In the genomic region with DNA sequence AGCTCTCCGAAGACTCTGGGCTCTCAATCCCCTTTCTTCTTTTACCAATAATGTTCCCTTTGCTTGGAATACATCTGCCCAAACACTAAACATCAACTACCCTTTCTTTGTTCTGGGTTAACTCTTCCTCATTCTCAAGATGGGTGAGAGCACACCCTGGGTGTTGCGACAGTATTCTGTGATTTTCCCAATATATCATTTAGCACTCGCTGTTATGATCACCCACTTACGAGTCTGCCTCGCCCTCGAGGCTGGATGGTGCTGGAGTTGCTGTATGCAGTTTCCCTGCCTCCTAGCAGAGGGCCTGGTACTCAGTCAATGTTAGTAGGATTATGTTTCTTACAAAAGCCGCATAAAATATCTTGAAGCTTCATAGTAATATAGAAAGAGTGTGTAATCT, we compare ENCODE assay signal across 12 cellular contexts.
DNase-seq lines count a peak whose midpoint lies in the region; ATAC-seq and TF ChIP-seq lines count a peak whose summit lies in the region.
"Had no signal": no experiment of that assay in that cellular context is flagged by ENCODE, and none has a peak within 500 bp of the region (broad histone marks: within the 10 kb centered on the region; RNA-seq: fewer than 3 reads in every experiment).

No MANE protein-coding gene starts in this region.

- H3K4me3 Mint-ChIP-seq in nephron progenitor cell (peak overlapping the region; percentile 3), natural killer cell (no peak overlapping the region)
- H3K4me3 Mint-ChIP-seq: activated naive CD4-positive, alpha-beta T cell treated with anti-CD3 and anti-CD28 coated beads, Interleukin-2, amount 10 ng/mL, durations not matched to agents 7 days and 5 days had no signal

- peak overlapping the region; percentile 95 for H3K27ac ChIP-seq in cingulate gyrus (ENCODE audit: low read depth, low read length)
- no peak overlapping the region for H3K27ac ChIP-seq in A673 (ENCODE audit: low read depth, low read length, poor library complexity, severe bottlenecking)
- H3K27ac ChIP-seq: stomach had no signal

- peaks cover 55% of the 10 kb centered on the region for H3K4me1 Mint-ChIP-seq in nephron progenitor cell
- H3K4me1 Mint-ChIP-seq in natural killer cell, result no peaks in the 10 kb centered on the region
- H3K4me1 Mint-ChIP-seq: activated naive CD4-positive, alpha-beta T cell treated with anti-CD3 and anti-CD28 coated beads, Interleukin-2, amount 10 ng/mL, durations not matched to agents 7 days and 5 days had no signal

- intact Hi-C loops in A673 (cut with micrococcal nuclease; ENCODE audit: unreplicated experiment) (no loop called here), natural killer cell (cut with micrococcal nuclease) (no loop called here)

- H3K4me3 ChIP-seq in A673 (ENCODE audit: low read depth, low read length, poor library complexity, severe bottlenecking), result no peak overlapping the region
- H3K4me3 ChIP-seq: stomach had no signal

- no peaks in the 10 kb centered on the region for H3K36me3 ChIP-seq in A673 (ENCODE audit: insufficient read depth, low read length, poor library complexity, severe bottlenecking)
- H3K36me3 ChIP-seq: stomach had no signal

- no peak for ATAC-seq in HG03280 (IDR thresholded peaks at IDR 0.05; ENCODE audit: unreplicated experiment)
- ATAC-seq in natural killer cell, result no peak
- ATAC-seq: sciatic nerve had no signal

- H3K36me3 Mint-ChIP-seq in nephron progenitor cell (ENCODE audit: low read depth) (no peaks in the 10 kb centered on the region), natural killer cell (no peaks in the 10 kb centered on the region)
- H3K36me3 Mint-ChIP-seq: activated naive CD4-positive, alpha-beta T cell treated with anti-CD3 and anti-CD28 coated beads, Interleukin-2, amount 10 ng/mL, durations not matched to agents 7 days and 5 days had no signal

- H3K4me1 ChIP-seq in A673 (ENCODE audit: insufficient read depth, low read length, poor library complexity, severe bottlenecking), result peaks cover 7% of the 10 kb centered on the region

- DNase-seq in HT-29 (ENCODE audit: low spot score) (peak; percentile 52), NCI-H345 (lab: John Stamatoyannopoulos, UW) (peak; percentile 35), nephron progenitor cell (no peak), A673 (ENCODE audit: low spot score) (no peak), natural killer cell (no peak), GF-D8 (lab: John Stamatoyannopoulos, UW) (no peak)
- DNase-seq: activated naive CD4-positive, alpha-beta T cell treated with anti-CD3 and anti-CD28 coated beads, Interleukin-2, amount 10 ng/mL, durations not matched to agents 7 days and 5 days; cerebellar nuclear complex; stomach had no signal

- no peaks in the 10 kb centered on the region for H3K9me3 ChIP-seq in A673 (ENCODE audit: low read depth, low read length, poor library complexity, severe bottlenecking)
- H3K9me3 ChIP-seq: stomach had no signal

- TF ChIP-seq CTCF in nephron progenitor cell (IDR thresholded peaks at IDR 0.05) (no peak), A673 (conservative IDR thresholded peaks at IDR 0.05; ENCODE audit: low read depth, low read length) (no peak), natural killer cell (IDR thresholded peaks at IDR 0.05) (no peak)

- H3K27ac Mint-ChIP-seq in nephron progenitor cell (peak overlapping the region; percentile 10), natural killer cell (no peak overlapping the region)
- H3K27ac Mint-ChIP-seq: activated naive CD4-positive, alpha-beta T cell treated with anti-CD3 and anti-CD28 coated beads, Interleukin-2, amount 10 ng/mL, durations not matched to agents 7 days and 5 days had no signal

- POLR2A ChIA-PET in A673 (lab: Charles Lee; ENCODE audit: low non-redundant PET), result interaction anchor here (0.6 kb wide), 1 partner anchor 50 kb away, joined by 4 read pairs; no protein-coding TSS in a partner anchor

- no TSS peak for BruUV-seq in A673 (replicated peaks; lab: Mats Ljungman, UMichigan)

- H3K27me3 Mint-ChIP-seq in nephron progenitor cell (ENCODE audit: low read depth, poor library complexity) (no peaks in the 10 kb centered on the region), natural killer cell (ENCODE audit: low read depth in 2 of 2) (no peaks in the 10 kb centered on the region)
- H3K27me3 Mint-ChIP-seq: activated naive CD4-positive, alpha-beta T cell treated with anti-CD3 and anti-CD28 coated beads, Interleukin-2, amount 10 ng/mL, durations not matched to agents 7 days and 5 days had no signal

- H3K9me3 Mint-ChIP-seq in nephron progenitor cell (no peaks in the 10 kb centered on the region), natural killer cell (no peaks in the 10 kb centered on the region)
- H3K9me3 Mint-ChIP-seq: activated naive CD4-positive, alpha-beta T cell treated with anti-CD3 and anti-CD28 coated beads, Interleukin-2, amount 10 ng/mL, durations not matched to agents 7 days and 5 days had no signal

- CTCF ChIA-PET in A673 (lab: Charles Lee), result no interaction called here

- no peaks in the 10 kb centered on the region for H3K27me3 ChIP-seq in A673 (replicated peaks; ENCODE audit: insufficient read depth, low read depth, low read length, poor library complexity)
- H3K27me3 ChIP-seq: stomach had no signal

Comparison
In these comparisons a context has a peak if more than half of its experiments do, and no peak if none do; other contexts are left out.
1. DNase-seq: peak in HT-29 (single experiment) and NCI-H345 (single experiment); none in nephron progenitor cell (single experiment), A673 (single experiment), natural killer cell (single experiment) and GF-D8 (single experiment).